18 cellular contexts compared by ENCODE assay signal in genomic region chr16:46845952-46846351, GRCh38. TPM values are rescaled to one million over a fixed set of nuclear protein-coding genes. Genes with fewer than 3 reads are reported as not detected.
DNase-seq lines count a peak whose midpoint lies in the region; ATAC-seq, FAIRE-seq and TF ChIP-seq lines count a peak whose summit lies in the region.
"Had no signal": no experiment of that assay in that cellular context is flagged by ENCODE, and none has a peak within 500 bp of the region (broad histone marks: within the 10 kb centered on the region; RNA-seq: fewer than 3 reads in every experiment).

No MANE protein-coding gene starts in this region.

- no peak overlapping the region for H3K4me3 Mint-ChIP-seq in osteocyte (ENCODE audit: unreplicated experiment)
- H3K4me3 Mint-ChIP-seq: CD4-positive, alpha-beta memory T cell; HFFc6 had no signal

- POLR2A ChIA-PET in GM12878 (lab: Charles Lee) = no interaction called here

- 76% methylated on average over 5 of the region's 5 CpGs for WGBS in GM12878 (ENCODE audit: insufficient coverage, insufficient replicate concordance, low lambda C conversion rate, missing lambda C conversion rate)

- TF ChIP-seq CTCF in GM12878 (IDR thresholded peaks at IDR 0.05 in 2 of 3, conservative IDR thresholded peaks at IDR 0.05 in 1 of 3; ENCODE audit: control insufficient read depth in 2 of 3, extremely low read depth in 1 of 3, insufficient read depth in 1 of 3, low read depth in 3 of 3, low read length in 3 of 3) = no peak
- no peak for TF ChIP-seq CTCF in osteocyte (IDR thresholded peaks at IDR 0.05)

- no peak overlapping the region for H3K27ac Mint-ChIP-seq in osteocyte (ENCODE audit: unreplicated experiment)
- H3K27ac Mint-ChIP-seq: CD4-positive, alpha-beta memory T cell; HFFc6 had no signal

- H3K4me3 ChIP-seq in GM12878 = no peak overlapping the region
- H3K4me3 ChIP-seq: HAP-1 had no signal

- H3K27me3 ChIP-seq in GM12878 (replicated peaks in 1 of 2; ENCODE audit: control insufficient read depth in 2 of 2, insufficient read depth in 2 of 2, low read length in 1 of 2) = no peaks in the 10 kb centered on the region

- intact Hi-C loops in GM12878 (cut with micrococcal nuclease; ENCODE audit: unreplicated experiment) = no loop called here

- ATAC-seq in GM12878 = no peak

- no peak overlapping the region for H2AFZ ChIP-seq in GM12878 (ENCODE audit: control insufficient read depth, low read depth, low read length)

- no peaks in the 10 kb centered on the region for H3K27me3 Mint-ChIP-seq in osteocyte (ENCODE audit: unreplicated experiment)

- peaks cover 2% of the 10 kb centered on the region; the same call in 1 of the 3 replicates for H3K9me3 ChIP-seq in GM12878 (replicated peaks; ENCODE audit: control insufficient read depth, insufficient read depth, low read length)
- H3K9me3 ChIP-seq: HAP-1 had no signal

- no peaks in the 10 kb centered on the region for H4K20me1 ChIP-seq in GM12878 (ENCODE audit: control insufficient read depth, insufficient read depth)

- no TSS peak for BruUV-seq in GM12878 (replicated peaks; lab: Mats Ljungman, UMichigan)

- DNase-seq in SK-MEL-5 (ENCODE audit: low read depth, low spot score) (peak; percentile 16), GM12878 (ENCODE audit: low read depth, low spot score) (no peak), osteocyte (ENCODE audit: extremely low spot score, unreplicated experiment) (peak; percentile 48), NCI-H187 treated with DMSO at 0.1 percent for 48 hours (lab: John Stamatoyannopoulos, UW) (no peak), NCI-H82 (lab: John Stamatoyannopoulos, UW) (no peak)
- DNase-seq in activated naive CD4-positive, alpha-beta T cell (lab: John Stamatoyannopoulos, UW) = no peak
- DNase-seq: C1 segment of cervical spinal cord; Calu3; CD4-positive, alpha-beta memory T cell; COR-L47; DMS53; DMS79 treated with DMSO at 0.1 percent for 48 hours; GF-D8; GOT3; HFFc6 had no signal

- SMC1A ChIA-PET in GM12878 (lab: Charles Lee; ENCODE audit: uncharacterized antibody, unreplicated experiment) = interaction anchor here (1.0 to 1.3 kb wide), 2 partner anchors 8 to 159 kb away, joined by 3 to 6 read pairs; no protein-coding TSS in a partner anchor

- no peaks in the 10 kb centered on the region for H3K36me3 Mint-ChIP-seq in osteocyte (ENCODE audit: unreplicated experiment)
- H3K36me3 Mint-ChIP-seq: CD4-positive, alpha-beta memory T cell had no signal

- TF ChIP-seq EP300 in GM12878 (IDR thresholded peaks at IDR 0.05; ENCODE audit: borderline replicate concordance in 1 of 2, control insufficient read depth in 1 of 2, low read depth in 2 of 2, low read length in 2 of 2) = no peak

- no peak for TF ChIP-seq RAD21 in GM12878 (IDR thresholded peaks at IDR 0.05; ENCODE audit: insufficient read depth, low read depth, low read length)

- CTCF ChIA-PET in GM12878 (lab: Yijun Ruan, JAX) = interaction anchor here (1.0 to 3.0 kb wide), 4 partner anchors 8 to 172 kb away, joined by 3 to 13 read pairs (median 4); no protein-coding TSS in a partner anchor

- H3K27ac ChIP-seq in GM12878 (ENCODE audit: control insufficient read depth, insufficient read depth) = no peak overlapping the region

- H3K4me1 Mint-ChIP-seq in osteocyte (ENCODE audit: unreplicated experiment) = no peaks in the 10 kb centered on the region
- H3K4me1 Mint-ChIP-seq: CD4-positive, alpha-beta memory T cell had no signal

- H3K9ac ChIP-seq in GM12878 (ENCODE audit: control insufficient read depth, insufficient read depth, low read length) = no peak overlapping the region

- no peak for TF ChIP-seq POLR2A in GM12878 (IDR thresholded peaks at IDR 0.05; ENCODE audit: low read depth, low read length)

- in situ Hi-C loops in SK-MEL-5 (cut with HindIII; ENCODE audit: low pct_unique_long_range_greater_than_20kb, low sequenced_read_pairs) = no loop called here
- in situ Hi-C loops in GM12878 (cut with MboI) = no loop called here

- no peaks in the 10 kb centered on the region for H3K36me3 ChIP-seq in GM12878 (ENCODE audit: control insufficient read depth in 2 of 2, insufficient read depth in 2 of 2, low read length in 1 of 2)
- H3K36me3 ChIP-seq: HAP-1 had no signal

- H3K9me3 Mint-ChIP-seq in osteocyte (ENCODE audit: unreplicated experiment) = peaks cover 4% of the 10 kb centered on the region

- no peaks in the 10 kb centered on the region for H3K79me2 ChIP-seq in GM12878 (ENCODE audit: control insufficient read depth, insufficient read depth, low read length)

- peaks cover 3% of the 10 kb centered on the region; the same call in 1 of the 2 replicates for H3K4me1 ChIP-seq in GM12878 (ENCODE audit: control insufficient read depth, insufficient read depth, low read length)
- H3K4me1 ChIP-seq: HAP-1 had no signal

- H3K4me2 ChIP-seq in GM12878 (ENCODE audit: control insufficient read depth, insufficient read depth) = no peak overlapping the region

- peak; percentile 7 for FAIRE-seq in GM12878 (lab: Jason Lieb, UNC)
- FAIRE-seq: GM12892, H54 had no signal

- RAD21 ChIA-PET in GM12878 (lab: Charles Lee; ENCODE audit: unreplicated experiment) = no interaction called here

TF ChIP-seq in GM12878, 131 proteins besides CTCF, POLR2A, EP300 and RAD21:
- TF ChIP-seq ZNF207 (IDR thresholded peaks at IDR 0.05; ENCODE audit: borderline replicate concordance) = no peak
- TF ChIP-seq RBBP5 (conservative IDR thresholded peaks at IDR 0.05) = no peak
- TF ChIP-seq ETV6 (conservative IDR thresholded peaks at IDR 0.05 in 1 of 2, IDR thresholded peaks at IDR 0.05 in 1 of 2; ENCODE audit: borderline replicate concordance in 1 of 2, low read depth in 1 of 2) = no peak

RNA-seq across cellular contexts. Expression of gene C16orf87, which starts 15.0 kb away (rescaled TPM):
- 6.3 and 6.8 TPM in 2 replicates for total RNA-seq in SK-MEL-5 (2014; rRNA removed; shearing (Covaris generic))
- polyA plus RNA-seq in SK-MEL-5 (2015; cell fraction: cytosol; rRNA removed) = 4.7 and 7.3 TPM in 2 replicates
- 3.2 and 8.4 TPM in 2 replicates for polyA plus RNA-seq in SK-MEL-5 (2015; cell fraction: nucleus; rRNA removed)
- total RNA-seq in GM12878 (2013; cell fraction: nucleolus; rRNA removed) = 16.2 and 17.0 TPM in 2 replicates
- total RNA-seq in GM12878 (2014; rRNA removed) (18.4 and 24.3 TPM in 2 replicates), GM12878 (2014; rRNA removed; fragmentation: Illumina TruSeq; extraction: Trizol) (32.6 and 34.9 TPM in 2 replicates), GM12878 (2021) (21.8 and 21.9 TPM in 2 replicates), osteocyte (14.0 and 14.5 TPM in 2 replicates)
- polyA plus RNA-seq in GM12878 (2011; ENCODE audit: low read depth) = 12.4 TPM
- polyA plus RNA-seq in GM12878 (2011; rRNA removed) (19.7 and 30.8 TPM in 2 replicates), GM12878 (2014; fragmentation: Illumina TruSeq; extraction: Trizol) (29.3 and 40.1 TPM in 2 replicates), GM12878 (2014; fragmentation: Nextera tagmentation; extraction: Ambion mirVana) (10 to 100 TPM; 49.0 to 51.8 TPM), GM12878 (2014; rRNA removed) (16.8 and 18.5 TPM in 2 replicates), GM12878 (2016; fragmentation: Nextera tagmentation; extraction: Ambion mirVana) (10 to 100 TPM; 69.8 to 72.6 TPM)
- polyA plus RNA-seq in GM12878 (2011; cell fraction: cytosol; rRNA removed) = 4.3 and 5.1 TPM in 2 replicates
- 5.9 TPM in 2 replicates for polyA plus RNA-seq in GM12878 (2011; cell fraction: nucleus; rRNA removed)
- polyA plus RNA-seq in GM12878 (2012) = 19.6 and 27.0 TPM in 2 replicates
- 5.1 and 10.2 TPM in 2 replicates for polyA minus RNA-seq in GM12878 (2011; rRNA and poly(A)+ RNA removed)
- 4.2 and 4.9 TPM in 2 replicates for polyA minus RNA-seq in GM12878 (2011; cell fraction: cytosol; rRNA and poly(A)+ RNA removed)
- polyA minus RNA-seq in GM12878 (2011; cell fraction: nucleus; rRNA and poly(A)+ RNA removed) = 4.1 and 7.7 TPM in 2 replicates

RNA-seq across cellular contexts. Expression of gene GPT2, which starts 38.2 kb away (rescaled TPM):
- 10.1 and 10.8 TPM in 2 replicates for total RNA-seq in SK-MEL-5 (2014; rRNA removed; shearing (Covaris generic))
- polyA plus RNA-seq in SK-MEL-5 (2015; cell fraction: cytosol; rRNA removed) = 32.4 and 34.2 TPM in 2 replicates
- polyA plus RNA-seq in SK-MEL-5 (2015; cell fraction: nucleus; rRNA removed) = 41.8 and 44.7 TPM in 2 replicates
- 2.2 and 2.8 TPM in 2 replicates for total RNA-seq in GM12878 (2013; cell fraction: nucleolus; rRNA removed)
- 3.8 and 3.9 TPM in 2 replicates for total RNA-seq in GM12878 (2014; rRNA removed)
- total RNA-seq in GM12878 (2014; rRNA removed; fragmentation: Illumina TruSeq; extraction: Trizol) = 2.2 and 2.8 TPM in 2 replicates
- total RNA-seq in GM12878 (2021) = 5.9 and 8.5 TPM in 2 replicates
- 2.5 TPM for polyA plus RNA-seq in GM12878 (2011; ENCODE audit: low read depth)
- 5.7 and 9.2 TPM in 2 replicates for polyA plus RNA-seq in GM12878 (2011; rRNA removed)
- polyA plus RNA-seq in GM12878 (2011; cell fraction: cytosol; rRNA removed) = 12.2 and 15.1 TPM in 2 replicates
- 11.3 and 11.9 TPM in 2 replicates for polyA plus RNA-seq in GM12878 (2011; cell fraction: nucleus; rRNA removed)
- 4.4 and 5.0 TPM in 2 replicates for polyA plus RNA-seq in GM12878 (2012)
- polyA plus RNA-seq in GM12878 (2014; fragmentation: Illumina TruSeq; extraction: Trizol) = 1.4 and 4.0 TPM in 2 replicates
- under 1 TPM; 0.45 to 0.80 TPM for polyA plus RNA-seq in GM12878 (2014; fragmentation: Nextera tagmentation; extraction: Ambion mirVana)
- polyA plus RNA-seq in GM12878 (2014; rRNA removed) = 4.5 and 4.7 TPM in 2 replicates
- polyA plus RNA-seq in GM12878 (2016; fragmentation: Nextera tagmentation; extraction: Ambion mirVana) = 1 to 10 TPM; 9.0 to 9.9 TPM
- polyA minus RNA-seq in GM12878 (2011; rRNA and poly(A)+ RNA removed) = 9.6 and 18.9 TPM in 2 replicates
- polyA minus RNA-seq in GM12878 (2011; cell fraction: cytosol; rRNA and poly(A)+ RNA removed) = 4.7 and 5.8 TPM in 2 replicates
- polyA minus RNA-seq in GM12878 (2011; cell fraction: nucleus; rRNA and poly(A)+ RNA removed) = 2.3 and 4.9 TPM in 2 replicates
- 30.5 and 35.0 TPM in 2 replicates for total RNA-seq in osteocyte

Comparison
In these comparisons a context has a peak if more than half of its experiments do, and no peak if none do; other contexts are left out.
1. DNase-seq: peak in SK-MEL-5 (single experiment) and osteocyte (single experiment); none in GM12878 (single experiment), NCI-H187 treated with DMSO at 0.1 percent for 48 hours (single experiment), NCI-H82 (single experiment) and activated naive CD4-positive, alpha-beta T cell (0 of 4).